Comparison of ENCODE assay signal across 20 cellular contexts in the genomic region with DNA sequence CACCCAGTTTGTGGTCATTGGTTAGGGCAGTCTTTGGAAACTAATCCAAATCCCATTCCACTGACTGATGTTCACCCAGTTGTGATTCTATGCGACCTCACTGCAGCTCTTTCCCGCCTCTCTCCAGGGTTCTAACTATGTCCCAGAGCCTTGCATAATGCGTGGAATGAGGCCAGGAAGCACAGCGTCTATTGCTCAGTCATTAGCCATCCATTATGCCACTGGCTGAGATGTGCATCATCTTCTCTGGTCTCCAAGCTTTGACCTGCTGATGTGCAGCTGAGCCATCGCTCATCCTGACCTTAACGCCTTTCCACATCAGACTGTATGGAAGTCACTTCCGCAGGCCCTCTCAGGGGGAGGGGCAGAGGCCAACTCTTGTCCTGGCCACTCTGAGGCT.
"Had no signal": no experiment of that assay in that cellular context is flagged by ENCODE, and none has a peak within 500 bp of the region (broad histone marks: within the 10 kb centered on the region; RNA-seq: fewer than 3 reads in every experiment).

No MANE protein-coding gene starts in this region.

- ATAC-seq: left ventricle myocardium superior, T-helper 17 cell had no signal

- H3K27ac Mint-ChIP-seq: activated CD4-positive, alpha-beta memory T cell treated with anti-CD3 and anti-CD28 coated beads, Interleukin-2, amount 10 ng/mL, durations not matched to agents 7 days and 5 days; activated naive CD4-positive, alpha-beta T cell treated with anti-CD3 and anti-CD28 coated beads, Interleukin-2, amount 10 ng/mL, durations not matched to agents 7 days and 5 days; activated T-cell treated with anti-CD3 and anti-CD28 coated beads, Interleukin-2, amount 50 U/mL, for 24 hours; endodermal cell; nephron; progenitor cell of endocrine pancreas; stimulated activated naive CD8-positive, alpha-beta T cell treated with anti-CD3 and anti-CD28 coated beads, Interleukin-15, Interleukin-2, amounts not matched to agents 100 ng/mL and 50 ng/mL, for 24 hours; T-helper 17 cell had no signal

- H3K4me1 ChIP-seq: ascending aorta, right atrium auricular region, suprapubic skin had no signal

- H3K4me1 Mint-ChIP-seq: activated CD4-positive, alpha-beta memory T cell treated with anti-CD3 and anti-CD28 coated beads, Interleukin-2, amount 10 ng/mL, durations not matched to agents 7 days and 5 days; activated naive CD4-positive, alpha-beta T cell treated with anti-CD3 and anti-CD28 coated beads, Interleukin-2, amount 10 ng/mL, durations not matched to agents 7 days and 5 days; T-helper 17 cell had no signal

- H3K36me3 Mint-ChIP-seq: activated naive CD4-positive, alpha-beta T cell treated with anti-CD3 and anti-CD28 coated beads, Interleukin-2, amount 10 ng/mL, durations not matched to agents 7 days and 5 days had no signal

- H3K36me3 ChIP-seq: ascending aorta, cardiac muscle cell, right atrium auricular region, suprapubic skin had no signal

- H3K9me3 Mint-ChIP-seq: activated CD4-positive, alpha-beta memory T cell treated with anti-CD3 and anti-CD28 coated beads, Interleukin-2, amount 10 ng/mL, durations not matched to agents 7 days and 5 days; activated naive CD4-positive, alpha-beta T cell treated with anti-CD3 and anti-CD28 coated beads, Interleukin-2, amount 10 ng/mL, durations not matched to agents 7 days and 5 days; activated T-cell treated with anti-CD3 and anti-CD28 coated beads, Interleukin-2, amount 50 U/mL, for 24 hours; endodermal cell; stimulated activated naive CD8-positive, alpha-beta T cell treated with anti-CD3 and anti-CD28 coated beads, Interleukin-15, Interleukin-2, amounts not matched to agents 100 ng/mL and 50 ng/mL, for 24 hours had no signal

- H3K27ac ChIP-seq: ascending aorta, cardiac muscle cell, dorsolateral prefrontal cortex, right atrium auricular region, suprapubic skin had no signal

- H3K4me3 Mint-ChIP-seq: activated CD4-positive, alpha-beta memory T cell treated with anti-CD3 and anti-CD28 coated beads, Interleukin-2, amount 10 ng/mL, durations not matched to agents 7 days and 5 days; activated naive CD4-positive, alpha-beta T cell treated with anti-CD3 and anti-CD28 coated beads, Interleukin-2, amount 10 ng/mL, durations not matched to agents 7 days and 5 days; activated T-cell treated with anti-CD3 and anti-CD28 coated beads, Interleukin-2, amount 50 U/mL, for 24 hours; endodermal cell; nephron; stimulated activated naive CD8-positive, alpha-beta T cell treated with anti-CD3 and anti-CD28 coated beads, Interleukin-15, Interleukin-2, amounts not matched to agents 100 ng/mL and 50 ng/mL, for 24 hours; T-helper 17 cell had no signal

- H3K27me3 ChIP-seq: ascending aorta, cardiac muscle cell, right atrium auricular region, suprapubic skin had no signal

- H3K9me3 ChIP-seq: ascending aorta, right atrium auricular region, suprapubic skin had no signal

- H3K4me3 ChIP-seq: ascending aorta, cardiac muscle cell, dorsolateral prefrontal cortex, right atrium auricular region, suprapubic skin had no signal

- DNase-seq: activated CD4-positive, alpha-beta memory T cell treated with anti-CD3 and anti-CD28 coated beads, Interleukin-2, amount 10 ng/mL, durations not matched to agents 7 days and 5 days; activated CD4-positive, alpha-beta T cell treated with anti-CD3 and anti-CD28 coated beads for 4 hours; activated naive CD4-positive, alpha-beta T cell treated with anti-CD3 and anti-CD28 coated beads, Interleukin-2, amount 10 ng/mL, durations not matched to agents 7 days and 5 days; activated T-cell treated with anti-CD3 and anti-CD28 coated beads, Interleukin-2, amount 50 U/mL, for 24 hours; dorsolateral prefrontal cortex; endodermal cell; hippocampal formation; kidney; left ventricle myocardium superior; mesenchymal stem cell; small intestine; T-helper 17 cell; trophoblast cell had no signal
